Comparison of ENCODE assay signal across 9 cellular contexts in the genomic region with DNA sequence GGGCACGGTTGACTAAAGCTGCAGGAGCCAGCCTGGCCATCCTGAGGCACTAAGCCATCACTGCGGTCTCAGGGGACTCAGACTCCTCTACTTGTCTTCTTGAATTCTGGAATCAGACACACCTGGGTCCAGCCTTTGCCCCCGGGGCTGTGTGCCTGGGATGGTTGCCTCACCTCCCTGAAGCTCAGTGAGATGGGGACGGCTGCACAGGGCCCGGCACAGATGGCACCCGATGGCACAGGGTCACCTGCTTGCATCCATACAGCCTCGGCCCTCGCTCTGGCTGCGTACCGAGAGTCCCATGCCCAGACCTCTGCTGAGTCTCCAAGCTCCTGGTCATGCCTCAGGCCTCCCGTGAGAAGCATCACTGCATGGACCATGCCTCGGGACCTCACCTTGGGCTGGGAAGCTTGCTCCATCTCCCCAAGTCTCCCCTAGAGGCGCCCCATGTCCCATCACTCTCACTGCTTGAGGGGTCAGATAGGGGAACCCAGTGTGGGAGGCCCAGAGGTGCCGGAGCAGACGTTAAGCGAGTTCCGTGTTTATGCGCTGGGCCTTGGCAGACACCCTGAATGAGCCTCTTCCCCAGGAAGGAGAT.
DNase-seq lines count a peak whose midpoint lies in the region; ATAC-seq and TF ChIP-seq lines count a peak whose summit lies in the region.
"Had no signal": no experiment of that assay in that cellular context is flagged by ENCODE, and none has a peak within 500 bp of the region (broad histone marks: within the 10 kb centered on the region; RNA-seq: fewer than 3 reads in every experiment).

No MANE protein-coding gene starts in this region.

- H3K27ac ChIP-seq in cardiac muscle cell (peak overlapping the region; percentile 96), heart right ventricle (peak overlapping the region in 3 of 10 donors; percentile 15 to 94 (median 35)), transverse colon (peak overlapping the region; percentile 72 to 96 (median 92))

- no peak for DNase-seq in cardiac muscle cell (ENCODE audit: low read depth in 1 of 2, low spot score in 1 of 2)
- no peak for DNase-seq in heart right ventricle
- peak; percentile 75 for DNase-seq in activated T-cell treated with anti-CD3 and anti-CD28 coated beads, Interleukin-2, amount 50 U/mL, for 24 hours
- no peak for DNase-seq in transverse colon
- no peak for DNase-seq in NCI-H82 treated with DMSO at 0.1 percent for 48 hours (lab: John Stamatoyannopoulos, UW; ENCODE audit: unreplicated experiment)
- no peak for DNase-seq in Right ventricle myocardium inferior (ENCODE audit: missing footprints)

- no peak for TF ChIP-seq EP300 in transverse colon (IDR thresholded peaks at IDR 0.05; ENCODE audit: low read depth)

- in situ Hi-C loops in transverse colon (cut with MboI; ENCODE audit: low pct_ligation_motif_present in 1 of 4, low pct_unique_long_range_greater_than_20kb in 1 of 4, low sequenced_read_pairs in 3 of 4) = no loop called here

- no peak for TF ChIP-seq CTCF in cardiac muscle cell (IDR thresholded peaks at IDR 0.05; ENCODE audit: low read depth, low read length)
- TF ChIP-seq CTCF in heart right ventricle (IDR thresholded peaks at IDR 0.05) = no peak
- TF ChIP-seq CTCF in transverse colon (IDR thresholded peaks at IDR 0.05) = no peak

- no peak for TF ChIP-seq POLR2A in transverse colon (IDR thresholded peaks at IDR 0.05)

- H3K36me3 ChIP-seq in cardiac muscle cell = no peaks in the 10 kb centered on the region
- peaks cover 0 to 4% (median 0%) of the 10 kb centered on the region in 9 donors for H3K36me3 ChIP-seq in heart right ventricle
- no peaks in the 10 kb centered on the region for H3K36me3 ChIP-seq in transverse colon

- peak overlapping the region; percentile 97 for H3K27ac Mint-ChIP-seq in activated T-cell treated with anti-CD3 and anti-CD28 coated beads, Interleukin-2, amount 50 U/mL, for 24 hours
- H3K27ac Mint-ChIP-seq: GM23338 had no signal

- no peaks in the 10 kb centered on the region for H3K9me3 Mint-ChIP-seq in activated T-cell treated with anti-CD3 and anti-CD28 coated beads, Interleukin-2, amount 50 U/mL, for 24 hours
- H3K9me3 Mint-ChIP-seq: GM23338 had no signal

- 80 to 87% methylated on average over 18 of the region's 18 CpGs for WGBS in heart right ventricle, 2 donors
- WGBS in transverse colon (ENCODE audit: low coverage in 1 of 2), 2 donors = 69% methylated on average over 18 of the region's 18 CpGs; no CpG with 5 or more reads in 1 of the 2 donors

- H3K9me3 ChIP-seq in cardiac muscle cell (ENCODE audit: low read depth) = no peaks in the 10 kb centered on the region
- H3K9me3 ChIP-seq in heart right ventricle = no peaks in the 10 kb centered on the region
- H3K9me3 ChIP-seq in mononuclear cell (ENCODE audit: low read depth, low read length) = no peaks in the 10 kb centered on the region
- no peaks in the 10 kb centered on the region for H3K9me3 ChIP-seq in transverse colon

- ATAC-seq in heart right ventricle = no peak
- ATAC-seq in GM21529 (IDR thresholded peaks at IDR 0.05; ENCODE audit: unreplicated experiment) = no peak
- ATAC-seq in Right ventricle myocardium inferior = no peak
- ATAC-seq: GM23338 had no signal

- peaks cover 79% of the 10 kb centered on the region for H3K4me1 ChIP-seq in cardiac muscle cell (ENCODE audit: low read depth)
- H3K4me1 ChIP-seq in heart right ventricle = peaks cover 34 to 99% (median 84%) of the 10 kb centered on the region in 9 donors
- peaks cover 100% of the 10 kb centered on the region for H3K4me1 ChIP-seq in mononuclear cell (ENCODE audit: insufficient read depth, low read length)
- peaks cover 40 to 84% (median 60%) of the 10 kb centered on the region in 4 donors for H3K4me1 ChIP-seq in transverse colon

- intact Hi-C loops in heart right ventricle (cut with DNase I) = no loop called here
- intact Hi-C loops in transverse colon (cut with DNase I; ENCODE audit: low total_unique reads) = no loop called here
- intact Hi-C loops in Right ventricle myocardium inferior (cut with DNase I) = no loop called here

- peaks cover 74% of the 10 kb centered on the region for H3K4me1 Mint-ChIP-seq in activated T-cell treated with anti-CD3 and anti-CD28 coated beads, Interleukin-2, amount 50 U/mL, for 24 hours (ENCODE audit: low read depth)

- H3K36me3 Mint-ChIP-seq in activated T-cell treated with anti-CD3 and anti-CD28 coated beads, Interleukin-2, amount 50 U/mL, for 24 hours (ENCODE audit: low read depth) = peaks cover 85% of the 10 kb centered on the region

- H3K27me3 Mint-ChIP-seq in activated T-cell treated with anti-CD3 and anti-CD28 coated beads, Interleukin-2, amount 50 U/mL, for 24 hours = no peaks in the 10 kb centered on the region

- H3K4me3 ChIP-seq in cardiac muscle cell (no peak overlapping the region), heart right ventricle (peak overlapping the region in 1 of 10 donors; percentile 76), mononuclear cell (ENCODE audit: low read length) (peak overlapping the region; percentile 86), transverse colon (peak overlapping the region in 1 of 4 donors; percentile 16)
- H3K4me3 ChIP-seq: GM23338 had no signal

- H3K27me3 ChIP-seq in cardiac muscle cell (no peaks in the 10 kb centered on the region), heart right ventricle (no peaks in the 10 kb centered on the region), mononuclear cell (ENCODE audit: insufficient read depth, low read length) (no peaks in the 10 kb centered on the region), transverse colon (no peaks in the 10 kb centered on the region)

- peak overlapping the region; percentile 98 for H3K4me3 Mint-ChIP-seq in activated T-cell treated with anti-CD3 and anti-CD28 coated beads, Interleukin-2, amount 50 U/mL, for 24 hours
- H3K4me3 Mint-ChIP-seq: GM23338 had no signal
